ENCODE assay signal across 15 cellular contexts in genomic region chr11:86905252-86905651, GRCh38. TPM values are rescaled to one million over a fixed set of nuclear protein-coding genes. Genes with fewer than 3 reads are reported as not detected.
DNase-seq lines count a peak whose midpoint lies in the region; ATAC-seq and TF ChIP-seq lines count a peak whose summit lies in the region.
"Had no signal": no experiment of that assay in that cellular context is flagged by ENCODE, and none has a peak within 500 bp of the region (broad histone marks: within the 10 kb centered on the region; RNA-seq: fewer than 3 reads in every experiment).

No MANE protein-coding gene starts in this region.

- DNase-seq in activated CD4-positive, alpha-beta T cell treated with anti-CD3 and anti-CD28 coated beads for 36 hours: no peak
- no peak for DNase-seq in activated CD4-positive, alpha-beta T cell treated with anti-CD3 and anti-CD28 coated beads, Interleukin-2, amount 10 ng/mL, durations not matched to agents 24 days and 14 days
- DNase-seq in omental fat pad (ENCODE audit: low spot score) (no peak), chondrocyte (ENCODE audit: low spot score) (no peak), SKM-1 treated with dmso at 0.1 percent for 144 hours (lab: John Stamatoyannopoulos, UW; ENCODE audit: unreplicated experiment) (no peak)
- DNase-seq: AML-193; Caco-2; Calu3; CD4-positive, alpha-beta T cell; CD8-positive, alpha-beta T cell; DMS79 treated with DMSO at 0.1 percent for 48 hours; GF-D8 had no signal

- no peak overlapping the region for H3K27ac Mint-ChIP-seq in activated CD4-positive, alpha-beta T cell treated with anti-CD3 and anti-CD28 coated beads for 36 hours
- H3K27ac Mint-ChIP-seq in activated CD4-positive, alpha-beta T cell treated with anti-CD3 and anti-CD28 coated beads, Interleukin-2, amount 10 ng/mL, durations not matched to agents 24 days and 14 days: no peak overlapping the region
- no peak overlapping the region for H3K27ac Mint-ChIP-seq in activated T-helper 17 cell treated with anti-CD3 and anti-CD28 coated beads, Interleukin-2, amount 50 U/mL, for 72 hours
- H3K27ac Mint-ChIP-seq in chondrocyte (ENCODE audit: unreplicated experiment): no peak overlapping the region
- H3K27ac Mint-ChIP-seq: B cell; CD4-positive, alpha-beta T cell; CD8-positive, alpha-beta T cell had no signal

- H3K4me3 Mint-ChIP-seq in activated CD4-positive, alpha-beta T cell treated with anti-CD3 and anti-CD28 coated beads for 36 hours: no peak overlapping the region
- H3K4me3 Mint-ChIP-seq in activated CD4-positive, alpha-beta T cell treated with anti-CD3 and anti-CD28 coated beads, Interleukin-2, amount 10 ng/mL, durations not matched to agents 24 days and 14 days: no peak overlapping the region
- no peak overlapping the region for H3K4me3 Mint-ChIP-seq in activated T-helper 17 cell treated with anti-CD3 and anti-CD28 coated beads, Interleukin-2, amount 50 U/mL, for 72 hours
- H3K4me3 Mint-ChIP-seq in chondrocyte (ENCODE audit: unreplicated experiment): no peak overlapping the region
- H3K4me3 Mint-ChIP-seq: B cell; CD4-positive, alpha-beta T cell; CD8-positive, alpha-beta T cell had no signal

- CTCF ChIA-PET in activated CD4-positive, alpha-beta T cell treated with anti-CD3 and anti-CD28 coated beads for 36 hours (lab: Charles Lee): no interaction called here

- no peaks in the 10 kb centered on the region for H3K9me3 Mint-ChIP-seq in activated CD4-positive, alpha-beta T cell treated with anti-CD3 and anti-CD28 coated beads for 36 hours (ENCODE audit: low read depth)
- no peaks in the 10 kb centered on the region for H3K9me3 Mint-ChIP-seq in activated CD4-positive, alpha-beta T cell treated with anti-CD3 and anti-CD28 coated beads, Interleukin-2, amount 10 ng/mL, durations not matched to agents 24 days and 14 days
- no peaks in the 10 kb centered on the region for H3K9me3 Mint-ChIP-seq in activated T-helper 17 cell treated with anti-CD3 and anti-CD28 coated beads, Interleukin-2, amount 50 U/mL, for 72 hours
- no peaks in the 10 kb centered on the region for H3K9me3 Mint-ChIP-seq in chondrocyte (ENCODE audit: low read depth)
- H3K9me3 Mint-ChIP-seq: CD4-positive, alpha-beta T cell; CD8-positive, alpha-beta T cell had no signal

- intact Hi-C loops in activated CD4-positive, alpha-beta T cell treated with anti-CD3 and anti-CD28 coated beads for 36 hours (cut with DNase I, micrococcal nuclease): no loop called here
- intact Hi-C loops in activated CD4-positive, alpha-beta T cell treated with anti-CD3 and anti-CD28 coated beads, Interleukin-2, amount 10 ng/mL, durations not matched to agents 24 days and 14 days (cut with micrococcal nuclease): no loop called here

- no peaks in the 10 kb centered on the region for H3K36me3 Mint-ChIP-seq in activated CD4-positive, alpha-beta T cell treated with anti-CD3 and anti-CD28 coated beads for 36 hours (ENCODE audit: low read depth)
- H3K36me3 Mint-ChIP-seq in activated CD4-positive, alpha-beta T cell treated with anti-CD3 and anti-CD28 coated beads, Interleukin-2, amount 10 ng/mL, durations not matched to agents 24 days and 14 days (ENCODE audit: low read depth): no peaks in the 10 kb centered on the region
- no peaks in the 10 kb centered on the region for H3K36me3 Mint-ChIP-seq in activated T-helper 17 cell treated with anti-CD3 and anti-CD28 coated beads, Interleukin-2, amount 50 U/mL, for 72 hours (ENCODE audit: low read depth)
- H3K36me3 Mint-ChIP-seq in chondrocyte (ENCODE audit: low read depth): no peaks in the 10 kb centered on the region
- H3K36me3 Mint-ChIP-seq: CD8-positive, alpha-beta T cell had no signal

- ATAC-seq in activated CD4-positive, alpha-beta T cell treated with anti-CD3 and anti-CD28 coated beads for 36 hours: peak; percentile 23
- peak; percentile 23 for ATAC-seq in activated T-helper 17 cell treated with anti-CD3 and anti-CD28 coated beads, Interleukin-2, amount 50 U/mL, for 72 hours (replicated peaks)
- peak; percentile 34 for ATAC-seq in omental fat pad (ENCODE audit: low FRiP score)
- ATAC-seq: A549; CD8-positive, alpha-beta T cell had no signal

- TF ChIP-seq CTCF in omental fat pad (IDR thresholded peaks at IDR 0.05): no peak
- no peak for TF ChIP-seq CTCF in chondrocyte (IDR thresholded peaks at IDR 0.05)

- H3K27me3 Mint-ChIP-seq in activated CD4-positive, alpha-beta T cell treated with anti-CD3 and anti-CD28 coated beads for 36 hours: no peaks in the 10 kb centered on the region
- H3K27me3 Mint-ChIP-seq in activated CD4-positive, alpha-beta T cell treated with anti-CD3 and anti-CD28 coated beads, Interleukin-2, amount 10 ng/mL, durations not matched to agents 24 days and 14 days: peaks cover 2% of the 10 kb centered on the region
- no peaks in the 10 kb centered on the region for H3K27me3 Mint-ChIP-seq in activated T-helper 17 cell treated with anti-CD3 and anti-CD28 coated beads, Interleukin-2, amount 50 U/mL, for 72 hours
- no peaks in the 10 kb centered on the region for H3K27me3 Mint-ChIP-seq in chondrocyte (ENCODE audit: low read depth)
- H3K27me3 Mint-ChIP-seq: B cell had no signal

- POLR2A ChIA-PET in activated CD4-positive, alpha-beta T cell treated with anti-CD3 and anti-CD28 coated beads for 36 hours (lab: Charles Lee): no interaction called here

- no peaks in the 10 kb centered on the region for H3K4me1 Mint-ChIP-seq in activated CD4-positive, alpha-beta T cell treated with anti-CD3 and anti-CD28 coated beads for 36 hours
- H3K4me1 Mint-ChIP-seq in activated CD4-positive, alpha-beta T cell treated with anti-CD3 and anti-CD28 coated beads, Interleukin-2, amount 10 ng/mL, durations not matched to agents 24 days and 14 days: no peaks in the 10 kb centered on the region
- no peaks in the 10 kb centered on the region for H3K4me1 Mint-ChIP-seq in activated T-helper 17 cell treated with anti-CD3 and anti-CD28 coated beads, Interleukin-2, amount 50 U/mL, for 72 hours
- H3K4me1 Mint-ChIP-seq in chondrocyte (ENCODE audit: low read depth): no peaks in the 10 kb centered on the region
- H3K4me1 Mint-ChIP-seq: B cell had no signal

RNA-seq across cellular contexts. Expression of gene FZD4, which starts 49.9 kb away (rescaled TPM):
- total RNA-seq in activated CD4-positive, alpha-beta T cell treated with anti-CD3 and anti-CD28 coated beads for 36 hours: under 1 TPM; 0.14 to 0.21 TPM
- 0.02 TPM in 1 of 2 replicates, not detected in the other for total RNA-seq in activated CD4-positive, alpha-beta T cell treated with anti-CD3 and anti-CD28 coated beads, Interleukin-2, amount 10 ng/mL, durations not matched to agents 24 days and 14 days
- total RNA-seq in activated T-helper 17 cell treated with anti-CD3 and anti-CD28 coated beads, Interleukin-2, amount 50 U/mL, for 72 hours: under 1 TPM in 1 of 2 donors, not detected in 1; 0.09 TPM
- 100 to 1,000 TPM; 220 to 537 (median 235) TPM for total RNA-seq in omental fat pad
- total RNA-seq in chondrocyte: 6.5 to 11.9 TPM (median 6.6 TPM) in 3 replicates
- total RNA-seq: CD4-positive, alpha-beta T cell had no signal

Comparison
In these comparisons a context has a peak if more than half of its experiments do, and no peak if none do; other contexts are left out.
1. RNA of gene FZD4, which starts 49.9 kb away (total RNA-seq): 220 to 537 TPM in omental fat pad; 6.5 to 11.9 TPM in chondrocyte, 0.14 to 0.21 TPM in activated CD4-positive, alpha-beta T cell treated with anti-CD3 and anti-CD28 coated beads for 36 hours, 0.09 TPM in activated T-helper 17 cell treated with anti-CD3 and anti-CD28 coated beads, Interleukin-2, amount 50 U/mL, for 72 hours and 0.02 TPM in activated CD4-positive, alpha-beta T cell treated with anti-CD3 and anti-CD28 coated beads, Interleukin-2, amount 10 ng/mL, durations not matched to agents 24 days and 14 days; every median in the first group is over 10 times any median in the second.
2. Peak in every context shown above with its lines, with median percentiles within 50 percentile points of each other: ATAC-seq.